Comparison of ENCODE assay signal across 16 cellular contexts in the genomic region with DNA sequence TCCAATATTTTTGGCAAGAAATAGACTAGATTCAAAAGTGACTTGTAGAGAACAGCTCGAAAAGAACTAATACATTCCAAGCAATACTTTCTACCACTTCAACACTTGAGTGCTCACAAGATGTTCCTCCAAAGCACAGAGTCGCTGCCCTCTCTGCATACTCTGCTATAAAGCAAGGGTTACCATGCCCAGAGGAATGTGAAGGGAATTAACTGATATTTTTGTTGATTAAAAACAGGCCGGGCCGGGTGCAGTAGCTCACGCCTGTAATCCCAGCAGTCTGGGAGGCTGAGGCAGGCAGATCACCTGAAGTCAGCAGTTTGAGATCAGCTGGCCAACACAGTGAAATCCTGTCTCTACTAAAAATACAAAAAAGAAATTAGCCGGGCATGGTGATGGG. TPM values are rescaled to one million over a fixed set of nuclear protein-coding genes. Genes with fewer than 3 reads are reported as not detected.
DNase-seq lines count a peak whose midpoint lies in the region; ATAC-seq and TF ChIP-seq lines count a peak whose summit lies in the region.
"Had no signal": no experiment of that assay in that cellular context is flagged by ENCODE, and none has a peak within 500 bp of the region (broad histone marks: within the 10 kb centered on the region; RNA-seq: fewer than 3 reads in every experiment).

No MANE protein-coding gene starts in this region.

- H3K4me1 ChIP-seq in cardiac muscle cell (ENCODE audit: low read depth) = no peaks in the 10 kb centered on the region
- H3K4me1 ChIP-seq: HAP-1, Peyer's patch had no signal

- POLR2A ChIA-PET in RWPE1 (lab: Yijun Ruan, JAX; ENCODE audit: low non-redundant PET) = no interaction called here

- CTCF ChIA-PET in RWPE1 (lab: Yijun Ruan, JAX) = interaction anchor here (0.6 kb wide), 1 partner anchor 8 kb away, joined by 4 read pairs; no protein-coding TSS in a partner anchor

- H3K9me3 Mint-ChIP-seq in brain (no peaks in the 10 kb centered on the region), nephron progenitor cell (no peaks in the 10 kb centered on the region)

- H3K27me3 Mint-ChIP-seq in brain (no peaks in the 10 kb centered on the region), nephron progenitor cell (ENCODE audit: low read depth, poor library complexity) (no peaks in the 10 kb centered on the region)

- H3K36me3 ChIP-seq in cardiac muscle cell = peaks cover 36% of the 10 kb centered on the region

- peak overlapping the region; percentile 48 for H3K27ac ChIP-seq in cardiac muscle cell
- no peak overlapping the region for H3K27ac ChIP-seq in RWPE1
- H3K27ac ChIP-seq: KMS-11, Peyer's patch had no signal

- H3K4me3 Mint-ChIP-seq in brain = peak overlapping the region in 1 of 5 experiments; percentile 4
- no peak overlapping the region for H3K4me3 Mint-ChIP-seq in nephron progenitor cell

- H3K27ac Mint-ChIP-seq in brain = peak overlapping the region in 3 of 5 experiments; percentile 75 to 86 (median 83)
- peak overlapping the region; percentile 30 for H3K27ac Mint-ChIP-seq in nephron progenitor cell

- H3K36me3 Mint-ChIP-seq in brain = peaks cover 70% of the 10 kb centered on the region
- H3K36me3 Mint-ChIP-seq in nephron progenitor cell (ENCODE audit: low read depth) = peaks cover 69% of the 10 kb centered on the region

- TF ChIP-seq CTCF in cardiac muscle cell (IDR thresholded peaks at IDR 0.05; ENCODE audit: low read depth, low read length) = no peak
- TF ChIP-seq CTCF in brain (conservative IDR thresholded peaks at IDR 0.05) = no peak
- TF ChIP-seq CTCF in nephron progenitor cell (IDR thresholded peaks at IDR 0.05) = no peak
- no peak for TF ChIP-seq CTCF in RWPE1 (conservative IDR thresholded peaks at IDR 0.05; ENCODE audit: low read depth)

- H3K9me3 ChIP-seq in cardiac muscle cell (ENCODE audit: low read depth) = no peaks in the 10 kb centered on the region
- H3K9me3 ChIP-seq: HAP-1, Peyer's patch had no signal

- intact Hi-C loops in left ventricle myocardium superior (cut with micrococcal nuclease) = no loop called here

- ATAC-seq in left ventricle myocardium superior (no peak), GM19397 (IDR thresholded peaks at IDR 0.05; ENCODE audit: unreplicated experiment) (no peak)

- H3K27me3 ChIP-seq in cardiac muscle cell = no peaks in the 10 kb centered on the region
- H3K27me3 ChIP-seq: Peyer's patch had no signal

- DNase-seq in cardiac muscle cell (ENCODE audit: low read depth in 1 of 2, low spot score in 1 of 2) (no peak), left ventricle myocardium superior (no peak), nephron progenitor cell (no peak), RWPE1 (ENCODE audit: low spot score) (no peak), T-helper 9 cell (no peak), NK-92 (lab: John Stamatoyannopoulos, UW; ENCODE audit: unreplicated experiment) (no peak)
- DNase-seq: NCI-H1048, NCI-H1436 treated with DMSO at 0.1 percent for 48 hours, NCI-H2081 treated with DMSO at 0.1 percent for 48 hours, NCI-H524 treated with DMSO at 0.1 percent for 48 hours, Peyer's patch, Right ventricle myocardium superior had no signal

- H3K4me3 ChIP-seq in cardiac muscle cell = no peak overlapping the region
- H3K4me3 ChIP-seq: HAP-1, Peyer's patch had no signal

- H3K4me1 Mint-ChIP-seq in brain = peaks cover 43% of the 10 kb centered on the region
- peaks cover 5% of the 10 kb centered on the region for H3K4me1 Mint-ChIP-seq in nephron progenitor cell

RNA-seq across cellular contexts. Expression of a gene that starts 57.6 kb away (rescaled TPM):
- total RNA-seq in cardiac muscle cell (3.2 and 5.0 TPM in 2 replicates), left ventricle myocardium superior (0.59 TPM)
- polyA plus RNA-seq in cardiac muscle cell (2.0 and 2.9 TPM in 2 replicates), brain (ENCODE audit: insufficient read depth, low read depth, low replicate concordance) (32.3 TPM)
